ENCODE assay signal across 19 cellular contexts in genomic region chr15:98330258-98330657, GRCh38.
"Had no signal": no experiment of that assay in that cellular context is flagged by ENCODE, and none has a peak within 500 bp of the region (broad histone marks: within the 10 kb centered on the region; RNA-seq: fewer than 3 reads in every experiment).

No MANE protein-coding gene starts in this region.

- H3K36me3 ChIP-seq: MG63, SJCRH30 had no signal

- H3K27me3 ChIP-seq: SJCRH30 had no signal

- H3K27ac ChIP-seq: RWPE1, SJCRH30 had no signal

- H3K4me3 ChIP-seq: MG63, SJCRH30 had no signal

- H3K9me3 ChIP-seq: MG63, SJCRH30 had no signal

- DNase-seq: IMR-90, Karpas-422, KG1, MG63, NCI-H1092, NCI-H1694 treated with DMSO at 0.1 percent for 48 hours, NCI-H2171, NCI-H226, NCI-H446, NCI-H510A, NCI-H524 treated with DMSO at 0.1 percent for 48 hours, PC-3, SHP77 treated with DMSO at 0.1 percent for 48 hours, SJCRH30, T-helper 1 cell had no signal

- H3K4me1 ChIP-seq: SJCRH30 had no signal

- ATAC-seq: HepG2, Panc1, PC-3, SK-N-SH treated with all-trans-retinoic acid at 6 μM for 48 hours had no signal
